In genomic region chr15:55257014-55257670, GRCh38 we compare ENCODE assay signal across 18 cellular contexts. TPM values are rescaled to one million over a fixed set of nuclear protein-coding genes. Genes with fewer than 3 reads are reported as not detected.
A peak's percentile ranks its signal among the peaks of the same experiment; 100 is the strongest.
DNase-seq lines count a peak whose midpoint lies in the region; ATAC-seq lines count a peak whose summit lies in the region.
"Had no signal": no experiment of that assay in that cellular context is flagged by ENCODE, and none has a peak within 500 bp of the region (broad histone marks: within the 10 kb centered on the region; RNA-seq: fewer than 3 reads in every experiment).

No MANE protein-coding gene starts in this region.

- intact Hi-C loops in activated CD4-positive, alpha-beta memory T cell treated with anti-CD3 and anti-CD28 coated beads for 36 hours (cut with micrococcal nuclease), result no loop called here

- H3K27ac ChIP-seq in epithelial cell of prostate, result peak overlapping the region; percentile 53

- no peaks in the 10 kb centered on the region for H3K27me3 Mint-ChIP-seq in stimulated activated naive CD8-positive, alpha-beta T cell treated with anti-CD3 and anti-CD28 coated beads, Interleukin-15, Interleukin-2, amounts not matched to agents 100 ng/mL and 50 ng/mL, for 24 hours
- no peaks in the 10 kb centered on the region for H3K27me3 Mint-ChIP-seq in activated CD4-positive, alpha-beta memory T cell treated with anti-CD3 and anti-CD28 coated beads for 36 hours

- POLR2A ChIA-PET in activated CD4-positive, alpha-beta memory T cell treated with anti-CD3 and anti-CD28 coated beads for 36 hours (lab: Charles Lee), result interaction anchor here (0.7 to 1.4 kb wide), 2 partner anchors 10 to 20 kb away, joined by 3 to 9 read pairs; no protein-coding TSS in a partner anchor

- no peaks in the 10 kb centered on the region for H3K9me3 Mint-ChIP-seq in stimulated activated naive CD8-positive, alpha-beta T cell treated with anti-CD3 and anti-CD28 coated beads, Interleukin-15, Interleukin-2, amounts not matched to agents 100 ng/mL and 50 ng/mL, for 24 hours
- no peaks in the 10 kb centered on the region for H3K9me3 Mint-ChIP-seq in activated CD4-positive, alpha-beta memory T cell treated with anti-CD3 and anti-CD28 coated beads for 36 hours

- no peak overlapping the region for H3K4me3 Mint-ChIP-seq in stimulated activated naive CD8-positive, alpha-beta T cell treated with anti-CD3 and anti-CD28 coated beads, Interleukin-15, Interleukin-2, amounts not matched to agents 100 ng/mL and 50 ng/mL, for 24 hours
- peak overlapping the region; percentile 3 for H3K4me3 Mint-ChIP-seq in activated CD4-positive, alpha-beta memory T cell treated with anti-CD3 and anti-CD28 coated beads for 36 hours

- no peak for ATAC-seq in stimulated activated naive CD8-positive, alpha-beta T cell treated with anti-CD3 and anti-CD28 coated beads, Interleukin-15, Interleukin-2, amounts not matched to agents 100 U/mL and 50 U/mL, for 24 hours
- ATAC-seq in HG02623 (IDR thresholded peaks at IDR 0.05; ENCODE audit: unreplicated experiment), result no peak

- peaks cover 70% of the 10 kb centered on the region for H3K4me1 Mint-ChIP-seq in stimulated activated naive CD8-positive, alpha-beta T cell treated with anti-CD3 and anti-CD28 coated beads, Interleukin-15, Interleukin-2, amounts not matched to agents 100 ng/mL and 50 ng/mL, for 24 hours (ENCODE audit: low read depth)
- H3K4me1 Mint-ChIP-seq in activated CD4-positive, alpha-beta memory T cell treated with anti-CD3 and anti-CD28 coated beads for 36 hours (ENCODE audit: low read depth), result peaks cover 65% of the 10 kb centered on the region

- peak overlapping the region; percentile 80 for H3K27ac Mint-ChIP-seq in stimulated activated naive CD8-positive, alpha-beta T cell treated with anti-CD3 and anti-CD28 coated beads, Interleukin-15, Interleukin-2, amounts not matched to agents 100 ng/mL and 50 ng/mL, for 24 hours
- H3K27ac Mint-ChIP-seq in activated CD4-positive, alpha-beta memory T cell treated with anti-CD3 and anti-CD28 coated beads for 36 hours, result peak overlapping the region; percentile 85

- CTCF ChIA-PET in activated CD4-positive, alpha-beta memory T cell treated with anti-CD3 and anti-CD28 coated beads for 36 hours (lab: Charles Lee), result interaction anchor here (0.7 to 1.0 kb wide), 3 partner anchors 10 to 39 kb away, joined by 3 read pairs; no protein-coding TSS in a partner anchor

- peaks cover 58% of the 10 kb centered on the region for H3K36me3 Mint-ChIP-seq in stimulated activated naive CD8-positive, alpha-beta T cell treated with anti-CD3 and anti-CD28 coated beads, Interleukin-15, Interleukin-2, amounts not matched to agents 100 ng/mL and 50 ng/mL, for 24 hours (ENCODE audit: low read depth)
- peaks cover 47% of the 10 kb centered on the region for H3K36me3 Mint-ChIP-seq in activated CD4-positive, alpha-beta memory T cell treated with anti-CD3 and anti-CD28 coated beads for 36 hours

- no peak for DNase-seq in stimulated activated naive CD8-positive, alpha-beta T cell treated with anti-CD3 and anti-CD28 coated beads, Interleukin-15, Interleukin-2, amounts not matched to agents 100 U/mL and 50 U/mL, for 24 hours
- no peak for DNase-seq in activated CD4-positive, alpha-beta memory T cell treated with anti-CD3 and anti-CD28 coated beads for 36 hours
- no peak for DNase-seq in epithelial cell of prostate (ENCODE audit: low read depth, low spot score)
- no peak for DNase-seq in A172 (ENCODE audit: low spot score)
- DNase-seq in NCI-H1694 treated with DMSO at 0.1 percent for 48 hours (lab: John Stamatoyannopoulos, UW), result no peak
- DNase-seq in NCI-H2196 treated with DMSO at 0.1 percent for 48 hours (lab: John Stamatoyannopoulos, UW; ENCODE audit: unreplicated experiment), result no peak
- DNase-seq: activated CD4-positive, CD25-positive, alpha-beta regulatory T cell treated with anti-CD3 and anti-CD28 coated beads, Interleukin-2, amount 50 U/mL, for 72 hours; activated T-cell treated with anti-CD3 and anti-CD28 coated beads, Interleukin-2, amount 50 U/mL, for 1 hour; anterior cingulate cortex; cerebellar nuclear complex; effector memory CD4-positive, alpha-beta T cell; H7; head of caudate nucleus; NCI-H187 treated with DMSO at 0.1 percent for 48 hours; NCI-H446; stimulated activated CD4-positive, alpha-beta T cell treated with anti-CD3 and anti-CD28 coated beads, Interleukin-4, amount 100 ng/mL, for 1 hour had no signal

RNA-seq across cellular contexts. Expression of gene RAB27A, which starts 32.5 kb away (rescaled TPM):
- total RNA-seq in activated CD4-positive, alpha-beta memory T cell treated with anti-CD3 and anti-CD28 coated beads for 36 hours, result 100 to 1,000 TPM; 216 to 217 TPM
- 5.3 and 17.0 TPM in 2 replicates for total RNA-seq in A172 (2014; rRNA removed; shearing (Covaris generic))

Comparison
In these comparisons a context has a peak if more than half of its experiments do, and no peak if none do; other contexts are left out.
1. RNA of gene RAB27A, which starts 32.5 kb away (total RNA-seq): 216 to 217 TPM in activated CD4-positive, alpha-beta memory T cell treated with anti-CD3 and anti-CD28 coated beads for 36 hours; 5.3 to 17.0 TPM in A172; every median in the first group is over 10 times any median in the second.